Comparison of ENCODE assay signal across 7 cellular contexts in the genomic region with DNA sequence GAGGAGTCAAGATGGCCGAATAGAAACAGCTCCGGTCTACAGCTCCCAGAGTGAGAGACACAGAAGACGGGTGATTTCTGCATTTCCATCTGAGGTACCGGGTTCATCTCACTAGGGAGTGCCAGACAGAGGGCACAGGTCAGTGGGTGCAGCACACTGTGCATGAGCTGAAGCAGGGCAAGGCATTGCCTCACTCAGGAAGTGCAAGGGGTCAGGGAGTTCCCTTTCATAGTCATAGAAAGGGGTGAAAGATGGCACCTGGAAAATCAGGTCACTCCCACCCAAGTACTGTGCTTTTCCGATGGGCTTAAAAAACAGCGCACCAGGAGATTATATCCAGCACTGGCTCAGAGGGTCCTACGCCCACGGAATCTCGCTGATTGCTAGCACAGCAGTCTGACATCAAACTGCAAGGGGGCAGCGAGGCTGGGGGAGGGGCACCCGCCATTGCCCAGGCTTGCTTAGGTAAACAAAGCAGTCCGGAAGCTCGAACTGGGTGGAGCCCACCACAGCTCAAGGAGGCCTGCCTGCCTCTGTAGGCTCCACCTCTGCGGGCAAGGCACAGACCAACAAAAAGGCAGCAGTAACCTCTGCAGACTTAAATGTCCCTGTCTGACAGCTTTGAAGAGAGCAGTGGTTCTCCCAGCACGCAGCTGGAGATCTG. TPM values are rescaled to one million over a fixed set of nuclear protein-coding genes. Genes with fewer than 3 reads are reported as not detected.
"Had no signal": no experiment of that assay in that cellular context is flagged by ENCODE, and none has a peak within 500 bp of the region (broad histone marks: within the 10 kb centered on the region; RNA-seq: fewer than 3 reads in every experiment).

No MANE protein-coding gene starts in this region.

RNA-seq across cellular contexts. Expression of gene CHIA, which starts 44.7 kb away (rescaled TPM):
- total RNA-seq: HT-29, IMR-90, NCI-H460, OCI-LY7, PC-3, Right ventricle myocardium inferior, SJCRH30 had no signal
- polyA plus RNA-seq: IMR-90 had no signal
